8 cellular contexts compared by ENCODE assay signal in genomic region chr11:122781378-122782040, GRCh38. TPM values are rescaled to one million over a fixed set of nuclear protein-coding genes. Genes with fewer than 3 reads are reported as not detected.
A peak's percentile ranks its signal among the peaks of the same experiment; 100 is the strongest.
DNase-seq lines count a peak whose midpoint lies in the region; ATAC-seq and TF ChIP-seq lines count a peak whose summit lies in the region.

No MANE protein-coding gene starts in this region.

- H3K4me2 ChIP-seq in Karpas-422 (ENCODE audit: low read depth, low read length, poor library complexity, severe bottlenecking) = no peak overlapping the region

- H3K36me3 ChIP-seq in CD4-positive, alpha-beta memory T cell (ENCODE audit: insufficient read depth, low read length) = peaks cover 27% of the 10 kb centered on the region
- H3K36me3 ChIP-seq in Karpas-422 (ENCODE audit: insufficient read depth, low read length) = no peaks in the 10 kb centered on the region
- no peaks in the 10 kb centered on the region for H3K36me3 ChIP-seq in suprapubic skin

- no peaks in the 10 kb centered on the region for H3K9me2 ChIP-seq in Karpas-422 (replicated peaks; ENCODE audit: insufficient read depth, low read length)

- peak; percentile 62 to 71 (median 67) for DNase-seq in CD4-positive, alpha-beta memory T cell
- DNase-seq in Karpas-422 = peak; percentile 82
- DNase-seq in RPMI8226 = peak; percentile 67
- DNase-seq in foreskin fibroblast = peak; percentile 86 to 96
- DNase-seq in nucleus accumbens (lab: John Stamatoyannopoulos, UW) = peak in 55 of 56 donors; percentile 23 to 90 (median 70)
- DNase-seq in suprapubic skin (ENCODE audit: low spot score in 2 of 2) = peak; percentile 90 to 93

- no peaks in the 10 kb centered on the region for H4K20me1 ChIP-seq in Karpas-422 (ENCODE audit: insufficient read depth, low read depth, low read length)

- ATAC-seq in GM21367 (IDR thresholded peaks at IDR 0.05; ENCODE audit: unreplicated experiment) = peak; percentile 77
- peak; percentile 73 for ATAC-seq in activated T-helper 17 cell treated with anti-CD3 and anti-CD28 coated beads, Interleukin-2, amount 50 U/mL, for 72 hours (replicated peaks)

- no peaks in the 10 kb centered on the region for H3K9me3 ChIP-seq in CD4-positive, alpha-beta memory T cell (ENCODE audit: control insufficient read depth in 1 of 2, low read length in 2 of 2)
- no peaks in the 10 kb centered on the region for H3K9me3 ChIP-seq in Karpas-422 (ENCODE audit: low read length)
- no peaks in the 10 kb centered on the region for H3K9me3 ChIP-seq in suprapubic skin

- H2AFZ ChIP-seq in Karpas-422 (ENCODE audit: low read length) = no peak overlapping the region

- CTCF ChIA-PET in CD4-positive, alpha-beta memory T cell (lab: Charles Lee; ENCODE audit: partially characterized antibody) = interaction anchor here (0.6 to 9.1 kb wide), 31 partner anchors 10 to 486 kb away, joined by 3 to 136 read pairs (median 4); partner anchors contain the start of gene UBASH3B

- H3K4me1 Mint-ChIP-seq in CD4-positive, alpha-beta memory T cell = peaks cover 0 to 8% (median 1%) of the 10 kb centered on the region in 4 donors
- H3K4me1 Mint-ChIP-seq in activated T-helper 17 cell treated with anti-CD3 and anti-CD28 coated beads, Interleukin-2, amount 50 U/mL, for 72 hours = peaks cover 6% of the 10 kb centered on the region

- H3K9ac ChIP-seq in Karpas-422 (ENCODE audit: low read length) = no peak overlapping the region

- peaks cover 48 to 55% of the 10 kb centered on the region in 2 donors for H3K36me3 Mint-ChIP-seq in CD4-positive, alpha-beta memory T cell
- H3K36me3 Mint-ChIP-seq in activated T-helper 17 cell treated with anti-CD3 and anti-CD28 coated beads, Interleukin-2, amount 50 U/mL, for 72 hours (ENCODE audit: low read depth) = peaks cover 68% of the 10 kb centered on the region

- no peak for TF ChIP-seq POLR2A in suprapubic skin (IDR thresholded peaks at IDR 0.05)

- H3K9me3 Mint-ChIP-seq in CD4-positive, alpha-beta memory T cell = no peaks in the 10 kb centered on the region
- H3K9me3 Mint-ChIP-seq in activated T-helper 17 cell treated with anti-CD3 and anti-CD28 coated beads, Interleukin-2, amount 50 U/mL, for 72 hours = no peaks in the 10 kb centered on the region

- TF ChIP-seq EP300 in suprapubic skin (IDR thresholded peaks at IDR 0.05) = no peak

- no peaks in the 10 kb centered on the region for H3K27me3 ChIP-seq in CD4-positive, alpha-beta memory T cell (ENCODE audit: insufficient read depth, low read length)
- no peaks in the 10 kb centered on the region for H3K27me3 ChIP-seq in Karpas-422 (ENCODE audit: low read length)
- H3K27me3 ChIP-seq in suprapubic skin = no peaks in the 10 kb centered on the region

- POLR2A ChIA-PET in CD4-positive, alpha-beta memory T cell (lab: Charles Lee; ENCODE audit: partially characterized antibody) = interaction anchor here (1.3 kb wide), 1 partner anchor 153 kb away, joined by 7 read pairs; no protein-coding TSS in a partner anchor

- no peak overlapping the region for H3K27ac ChIP-seq in CD4-positive, alpha-beta memory T cell (ENCODE audit: low read depth, low read length)
- H3K27ac ChIP-seq in Karpas-422 (ENCODE audit: low read length) (no peak overlapping the region), suprapubic skin (no peak overlapping the region)

- H3K27ac Mint-ChIP-seq in CD4-positive, alpha-beta memory T cell = no peak overlapping the region
- no peak overlapping the region for H3K27ac Mint-ChIP-seq in activated T-helper 17 cell treated with anti-CD3 and anti-CD28 coated beads, Interleukin-2, amount 50 U/mL, for 72 hours

- H3K4me3 ChIP-seq in CD4-positive, alpha-beta memory T cell (ENCODE audit: low read length in 2 of 2) = no peak overlapping the region
- H3K4me3 ChIP-seq in Karpas-422 (ENCODE audit: low read length) (no peak overlapping the region), foreskin fibroblast (ENCODE audit: low read depth in 1 of 2, low read length in 2 of 2) (no peak overlapping the region), suprapubic skin (no peak overlapping the region)

- WGBS in suprapubic skin = 14% methylated on average over 12 of the region's 12 CpGs

- intact Hi-C loops in CD4-positive, alpha-beta memory T cell (cut with micrococcal nuclease) = loop anchor here (1.0 kb wide), 5 partner anchors 27 to 201 kb away; partner anchors contain the start of gene UBASH3B

- H3K4me3 Mint-ChIP-seq in CD4-positive, alpha-beta memory T cell = no peak overlapping the region
- no peak overlapping the region for H3K4me3 Mint-ChIP-seq in activated T-helper 17 cell treated with anti-CD3 and anti-CD28 coated beads, Interleukin-2, amount 50 U/mL, for 72 hours

- no peaks in the 10 kb centered on the region for H3K79me2 ChIP-seq in Karpas-422 (ENCODE audit: low read length)

- TF ChIP-seq CTCF in foreskin fibroblast (IDR thresholded peaks at IDR 0.05; ENCODE audit: low read depth, low read length) (peak; percentile 91), suprapubic skin (IDR thresholded peaks at IDR 0.05) (peak; percentile 80 to 89)

- no peaks in the 10 kb centered on the region for H3K27me3 Mint-ChIP-seq in CD4-positive, alpha-beta memory T cell
- H3K27me3 Mint-ChIP-seq in activated T-helper 17 cell treated with anti-CD3 and anti-CD28 coated beads, Interleukin-2, amount 50 U/mL, for 72 hours = no peaks in the 10 kb centered on the region

- H3K4me1 ChIP-seq in CD4-positive, alpha-beta memory T cell (ENCODE audit: insufficient read depth, low read length) = no peaks in the 10 kb centered on the region
- H3K4me1 ChIP-seq in Karpas-422 (ENCODE audit: low read length) (no peaks in the 10 kb centered on the region), suprapubic skin (peaks cover 19% of the 10 kb centered on the region)

RNA-seq across cellular contexts. Expression of gene CRTAM, which starts 56.8 kb away (rescaled TPM):
- under 1 TPM; 0.38 to 0.44 TPM for total RNA-seq in CD4-positive, alpha-beta memory T cell
- polyA plus RNA-seq in CD4-positive, alpha-beta memory T cell = 1 to 10 TPM in 1 of 2 donors, under 1 TPM in 1; 0.30 to 2.1 TPM
- total RNA-seq in Karpas-422 (2014; rRNA removed; shearing (Covaris generic); ENCODE audit: low replicate concordance) = not detected in 2 replicates
- total RNA-seq in activated T-helper 17 cell treated with anti-CD3 and anti-CD28 coated beads, Interleukin-2, amount 50 U/mL, for 72 hours = under 1 TPM in 1 of 2 donors, not detected in 1; 0.11 TPM
- under 1 TPM in 1 of 4 donors, not detected in 3; 0.21 TPM for total RNA-seq in suprapubic skin
